ENCODE assay signal across 26 cellular contexts in genomic region chr3:20975221-20975620, GRCh38.
DNase-seq lines count a peak whose midpoint lies in the region; ATAC-seq, FAIRE-seq and TF ChIP-seq lines count a peak whose summit lies in the region.
"Had no signal": no experiment of that assay in that cellular context is flagged by ENCODE, and none has a peak within 500 bp of the region (broad histone marks: within the 10 kb centered on the region; RNA-seq: fewer than 3 reads in every experiment).

No MANE protein-coding gene starts in this region.

- H3K27me3 Mint-ChIP-seq in nephron progenitor cell (ENCODE audit: low read depth, poor library complexity) = no peaks in the 10 kb centered on the region
- H3K27me3 Mint-ChIP-seq: activated CD4-positive, alpha-beta memory T cell treated with anti-CD3 and anti-CD28 coated beads for 36 hours; activated naive CD4-positive, alpha-beta T cell treated with anti-CD3 and anti-CD28 coated beads, Interleukin-2, amount 10 ng/mL, durations not matched to agents 7 days and 5 days; CD4-positive, alpha-beta memory T cell; dendritic cell treated with granulocyte-macrophage colony-stimulating factor and Interleukin-4, amounts not matched to agents 40 ng/mL and 50 ng/mL, for 4 days had no signal

- no peak overlapping the region for H2BK20ac ChIP-seq in H1 (ENCODE audit: low read length)

- no peak overlapping the region for H4K8ac ChIP-seq in H1 (ENCODE audit: extremely low read depth, insufficient read depth, low read length)

- H2BK120ac ChIP-seq in H1 (replicated peaks; ENCODE audit: low read depth, low read length) = no peak overlapping the region

- no peak overlapping the region for H3K4me2 ChIP-seq in H1 (ENCODE audit: insufficient read depth in 1 of 2, low read depth in 2 of 2, low read length in 2 of 2)

- H3K36me3 ChIP-seq in H1 (ENCODE audit: control insufficient read depth in 2 of 4, insufficient read depth in 4 of 4, low read length in 3 of 4) (no peaks in the 10 kb centered on the region), upper lobe of left lung (no peaks in the 10 kb centered on the region)
- H3K36me3 ChIP-seq: esophagus squamous epithelium had no signal

- H3K27me3 ChIP-seq in H1 (replicated peaks in 1 of 4; ENCODE audit: control insufficient read depth in 3 of 4, extremely low read depth in 1 of 4, insufficient read depth in 3 of 4, low read length in 3 of 4) (no peaks in the 10 kb centered on the region), upper lobe of left lung (no peaks in the 10 kb centered on the region)
- H3K27me3 ChIP-seq: esophagus squamous epithelium had no signal

- H3K27ac ChIP-seq in H1 (ENCODE audit: low read depth, low read length) = no peak overlapping the region
- no peak overlapping the region for H3K27ac ChIP-seq in upper lobe of left lung
- H3K27ac ChIP-seq: 22Rv1, esophagus squamous epithelium, HL-60 had no signal

- no peaks in the 10 kb centered on the region for H3K23me2 ChIP-seq in H1 (ENCODE audit: low read depth, low read length)

- H3K23ac ChIP-seq in H1 (ENCODE audit: insufficient read length) = no peak overlapping the region

- H3K4me3 ChIP-seq in H1 (ENCODE audit: extremely low read depth in 1 of 4, insufficient read depth in 2 of 4, low read depth in 3 of 4, low read length in 4 of 4) (no peak overlapping the region), upper lobe of left lung (no peak overlapping the region)
- H3K4me3 ChIP-seq: esophagus squamous epithelium had no signal

- FAIRE-seq in H1 (lab: Jason Lieb, UNC) = no peak
- FAIRE-seq: TTC549, urothelium cell line had no signal

- TF ChIP-seq POLR2A in H1 (IDR thresholded peaks at IDR 0.05; ENCODE audit: control extremely low read depth in 1 of 2, low read depth in 2 of 2, low read length in 2 of 2) (no peak), upper lobe of left lung (IDR thresholded peaks at IDR 0.05) (no peak)

- no peak for TF ChIP-seq CTCF in H1 (IDR thresholded peaks at IDR 0.05; ENCODE audit: control extremely low read depth in 1 of 3, insufficient read depth in 1 of 3, low read depth in 1 of 3, low read length in 3 of 3)
- no peak for TF ChIP-seq CTCF in nephron progenitor cell (IDR thresholded peaks at IDR 0.05)
- no peak for TF ChIP-seq CTCF in upper lobe of left lung (IDR thresholded peaks at IDR 0.05)

- H3K9me3 ChIP-seq in H1 (ENCODE audit: insufficient read depth in 2 of 2, low read depth in 1 of 2, low read length in 1 of 2) (no peaks in the 10 kb centered on the region), upper lobe of left lung (no peaks in the 10 kb centered on the region)
- H3K9me3 ChIP-seq: esophagus squamous epithelium had no signal

- no peak overlapping the region for H2BK12ac ChIP-seq in H1 (ENCODE audit: low read depth, low read length)

- no peaks in the 10 kb centered on the region for H3K79me2 ChIP-seq in H1 (ENCODE audit: control insufficient read depth in 1 of 2, insufficient read depth in 2 of 2, low read length in 2 of 2)

- H3K14ac ChIP-seq in H1 (ENCODE audit: insufficient read length) = no peak overlapping the region

- no peak for TF ChIP-seq EP300 in H1 (IDR thresholded peaks at IDR 0.05; ENCODE audit: borderline replicate concordance in 1 of 2, low read depth in 2 of 2, low read length in 2 of 2)
- TF ChIP-seq EP300 in upper lobe of left lung (IDR thresholded peaks at IDR 0.05) = no peak

- peak overlapping the region; percentile 39 for H3K27ac Mint-ChIP-seq in nephron progenitor cell
- H3K27ac Mint-ChIP-seq: activated CD4-positive, alpha-beta memory T cell treated with anti-CD3 and anti-CD28 coated beads for 36 hours; activated naive CD4-positive, alpha-beta T cell treated with anti-CD3 and anti-CD28 coated beads, Interleukin-2, amount 10 ng/mL, durations not matched to agents 7 days and 5 days; activated T-helper 1 cell treated with anti-CD3 and anti-CD28 coated beads, Interleukin-12 subunit alpha, Interleukin-12 subunit beta, Interleukin-2, Interleukin-4 antibody, amounts not matched to agents 30 ng/mL and 10 ng/mL and 1 ng/mL, durations not matched to agents 14 hours and 24 hours and 36 hours; CD4-positive, alpha-beta memory T cell; dendritic cell treated with granulocyte-macrophage colony-stimulating factor and Interleukin-4, amounts not matched to agents 40 ng/mL and 50 ng/mL, for 4 days; naive thymus-derived CD8-positive, alpha-beta T cell had no signal

- peak overlapping the region; percentile 1; the same call in 1 of the 2 replicates for H2BK5ac ChIP-seq in H1 (ENCODE audit: low read depth, low read length)

- no peak overlapping the region for H3K56ac ChIP-seq in H1 (replicated peaks; ENCODE audit: insufficient read length, low read depth, low read length)

- CTCF ChIA-PET in H1 (lab: Charles Lee; ENCODE audit: partially characterized antibody) = interaction anchor here (1.4 to 2.0 kb wide), 3 partner anchors 41 to 315 kb away, joined by 3 to 6 read pairs (median 3); no protein-coding TSS in a partner anchor

- H4K5ac ChIP-seq in H1 (ENCODE audit: insufficient read length, low read depth, low read length) = no peak overlapping the region

- H2AFZ ChIP-seq in H1 (ENCODE audit: low read length) = no peak overlapping the region

- peak; percentile 23 to 61 for ATAC-seq in upper lobe of left lung (ENCODE audit: low FRiP score in 2 of 2)
- no peak for ATAC-seq in HG02981 (IDR thresholded peaks at IDR 0.05; ENCODE audit: unreplicated experiment)
- no peak for ATAC-seq in GM18519 (IDR thresholded peaks at IDR 0.05; ENCODE audit: low FRiP score, unreplicated experiment)
- ATAC-seq: activated CD4-positive, CD25-positive, alpha-beta regulatory T cell treated with anti-CD3 and anti-CD28 coated beads, Interleukin-2, amount 50 U/mL, for 24 hours had no signal

- H3K9ac ChIP-seq in H1 (replicated peaks in 1 of 4; ENCODE audit: extremely low read depth in 1 of 4, low read depth in 3 of 4, low read length in 3 of 4) = no peak overlapping the region

- H3K18ac ChIP-seq in H1 (ENCODE audit: extremely low read depth, low read length) = no peak overlapping the region

- no peak overlapping the region for H3K4ac ChIP-seq in H1 (replicated peaks; ENCODE audit: insufficient read length, low read depth, low read length)

- POLR2A ChIA-PET in H1 (lab: Charles Lee; ENCODE audit: partially characterized antibody) = no interaction called here

- peaks cover 17% of the 10 kb centered on the region for H3K4me1 Mint-ChIP-seq in nephron progenitor cell
- H3K4me1 Mint-ChIP-seq: activated naive CD4-positive, alpha-beta T cell treated with anti-CD3 and anti-CD28 coated beads, Interleukin-2, amount 10 ng/mL, durations not matched to agents 7 days and 5 days; CD4-positive, alpha-beta memory T cell; naive thymus-derived CD8-positive, alpha-beta T cell had no signal

- no peak overlapping the region for H2BK15ac ChIP-seq in H1 (ENCODE audit: low read length)

- no peak overlapping the region for H4K91ac ChIP-seq in H1 (replicated peaks; ENCODE audit: insufficient read length, low read length)

- H2AK5ac ChIP-seq in H1 (ENCODE audit: low read depth, low read length) = no peak overlapping the region

- H3K79me1 ChIP-seq in H1 (ENCODE audit: low read depth, low read length) = no peaks in the 10 kb centered on the region

- 87% methylated on average over 4 of the region's 4 CpGs; no CpG with 5 or more reads in 1 of the 2 experiments for WGBS in H1 (ENCODE audit: extremely low coverage in 1 of 2, insufficient coverage in 1 of 2, insufficient read length in 1 of 2, insufficient replicate concordance in 2 of 2, low coverage in 1 of 2, low lambda C conversion rate in 2 of 2, missing lambda C conversion rate in 1 of 2), 2 experiments
- 74 to 81% methylated on average over 3 to 4 of the region's 4 CpGs for WGBS in upper lobe of left lung, 2 donors

- no peaks in the 10 kb centered on the region for H3K36me3 Mint-ChIP-seq in nephron progenitor cell (ENCODE audit: low read depth)
- H3K36me3 Mint-ChIP-seq: activated CD4-positive, alpha-beta memory T cell treated with anti-CD3 and anti-CD28 coated beads for 36 hours; activated naive CD4-positive, alpha-beta T cell treated with anti-CD3 and anti-CD28 coated beads, Interleukin-2, amount 10 ng/mL, durations not matched to agents 7 days and 5 days; CD4-positive, alpha-beta memory T cell had no signal

- no peaks in the 10 kb centered on the region for H4K20me1 ChIP-seq in H1 (replicated peaks in 1 of 2; ENCODE audit: control insufficient read depth in 1 of 2, insufficient read depth in 2 of 2, low read length in 2 of 2)

- TF ChIP-seq RAD21 in H1 (IDR thresholded peaks at IDR 0.05 in 1 of 2, conservative IDR thresholded peaks at IDR 0.05 in 1 of 2; ENCODE audit: low read depth in 2 of 2, low read length in 2 of 2) = no peak

- H3K9me3 Mint-ChIP-seq in nephron progenitor cell = no peaks in the 10 kb centered on the region

- H3K4me1 ChIP-seq in H1 (replicated peaks in 1 of 4; ENCODE audit: control insufficient read depth in 3 of 4, insufficient read depth in 4 of 4, low read length in 3 of 4) = peaks cover 0 to 2% (median 0%) of the 10 kb centered on the region in 4 experiments; a peak in 2 of 7 replicates
- no peaks in the 10 kb centered on the region for H3K4me1 ChIP-seq in upper lobe of left lung
- H3K4me1 ChIP-seq: esophagus squamous epithelium had no signal

- peak; percentile 3 for DNase-seq in DMS 273 (lab: John Stamatoyannopoulos, UW; ENCODE audit: unreplicated experiment)
- no peak for DNase-seq in DMS 273 treated with DMSO at 0.1 percent for 48 hours (lab: John Stamatoyannopoulos, UW)
- DNase-seq in H1 (ENCODE audit: low read depth in 1 of 2, low spot score in 2 of 2) = no peak
- DNase-seq in nephron progenitor cell = no peak
- no peak for DNase-seq in upper lobe of left lung
- DNase-seq in DMS114 treated with DMSO at 0.1 percent for 48 hours (lab: John Stamatoyannopoulos, UW; ENCODE audit: unreplicated experiment) = no peak
- DNase-seq: activated CD4-positive, alpha-beta memory T cell treated with anti-CD3 and anti-CD28 coated beads for 36 hours; activated CD8-positive, alpha-beta memory T cell treated with anti-CD3 and anti-CD28 coated beads, Interleukin-2, amount 50 U/mL, for 4 hours; activated naive CD4-positive, alpha-beta T cell treated with anti-CD3 and anti-CD28 coated beads, Interleukin-2, amount 10 ng/mL, durations not matched to agents 7 days and 5 days; CD4-positive, alpha-beta memory T cell; DMS153; esophagus squamous epithelium; GDM1; naive thymus-derived CD8-positive, alpha-beta T cell; NCI-H1436; stimulated activated CD4-positive, alpha-beta T cell treated with anti-CD3 and anti-CD28 coated beads, Interleukin-2, amount 100 ng/mL, for 48 hours; T-helper 1 cell had no signal

- H3K4me3 Mint-ChIP-seq in nephron progenitor cell = no peak overlapping the region
- H3K4me3 Mint-ChIP-seq: activated CD4-positive, alpha-beta memory T cell treated with anti-CD3 and anti-CD28 coated beads for 36 hours; activated naive CD4-positive, alpha-beta T cell treated with anti-CD3 and anti-CD28 coated beads, Interleukin-2, amount 10 ng/mL, durations not matched to agents 7 days and 5 days; activated T-helper 1 cell treated with anti-CD3 and anti-CD28 coated beads, Interleukin-12 subunit alpha, Interleukin-12 subunit beta, Interleukin-2, Interleukin-4 antibody, amounts not matched to agents 30 ng/mL and 10 ng/mL and 1 ng/mL, durations not matched to agents 14 hours and 24 hours and 36 hours; CD4-positive, alpha-beta memory T cell; dendritic cell treated with granulocyte-macrophage colony-stimulating factor and Interleukin-4, amounts not matched to agents 40 ng/mL and 50 ng/mL, for 4 days; naive thymus-derived CD8-positive, alpha-beta T cell had no signal

Comparison
In these comparisons a context has a peak if more than half of its experiments do, and no peak if none do; other contexts are left out.
1. ATAC-seq: peak in upper lobe of left lung (2 of 2); none in HG02981 (single experiment) and GM18519 (single experiment).